24 cellular contexts compared by ENCODE assay signal in genomic region chr14:47988175-47988574, GRCh38.
"Had no signal": no experiment of that assay in that cellular context is flagged by ENCODE, and none has a peak within 500 bp of the region (broad histone marks: within the 10 kb centered on the region; RNA-seq: fewer than 3 reads in every experiment).

No MANE protein-coding gene starts in this region.

- H3K9ac ChIP-seq: neural progenitor cell, parathyroid adenoma had no signal

- H3K79me2 ChIP-seq: parathyroid adenoma had no signal

- H2AFZ ChIP-seq: neural progenitor cell, parathyroid adenoma had no signal

- H3K27me3 ChIP-seq: neural progenitor cell, ovary, right lobe of liver, sigmoid colon, stomach, thyroid gland, tibial nerve, upper lobe of left lung, vagina had no signal

- H3K27ac ChIP-seq: neural progenitor cell, ovary, parathyroid adenoma, psoas muscle, right lobe of liver, sigmoid colon, stomach, thoracic aorta, thyroid gland, tibial nerve, upper lobe of left lung, vagina had no signal

- H3K4me3 ChIP-seq: neural progenitor cell, ovary, psoas muscle, right lobe of liver, sigmoid colon, stomach, thoracic aorta, thyroid gland, tibial nerve, upper lobe of left lung, vagina had no signal

- H3K9me3 ChIP-seq: ovary, psoas muscle, right lobe of liver, sigmoid colon, thoracic aorta, thyroid gland, tibial nerve, upper lobe of left lung, vagina had no signal

- H3K4me2 ChIP-seq: neural progenitor cell had no signal

- DNase-seq: occipital lobe; ovary; posterior cingulate gyrus; psoas muscle; right cardiac atrium; right lobe of liver; sigmoid colon; small intestine; stimulated activated CD4-positive, alpha-beta T cell treated with anti-CD3 and anti-CD28 coated beads, Interleukin-15, amount 100 ng/mL, for 24 hours; stimulated activated CD4-positive, alpha-beta T cell treated with anti-CD3 and anti-CD28 coated beads, Interleukin-2, amount 100 ng/mL, for 24 hours; stimulated activated CD4-positive, alpha-beta T cell treated with anti-CD3 and anti-CD28 coated beads, Interleukin-2, amount 100 ng/mL, for 48 hours; stimulated activated CD4-positive, alpha-beta T cell treated with anti-CD3 and anti-CD28 coated beads, Interleukin-4, amount 100 ng/mL, for 24 hours; stimulated activated naive B cell treated with anti-CD40 and anti-IgM and Interleukin-4, amounts not matched to agents 10 μg/mL and 1 μg/mL and 100 μg/mL, for 72 hours; stimulated activated naive CD4-positive, alpha-beta T cell treated with Interleukin-2 at 50 U/mL for 16 hours; stomach; thyroid gland; trophoblast cell; upper lobe of left lung had no signal

- H3K36me3 ChIP-seq: neural progenitor cell, ovary, right lobe of liver, sigmoid colon, stomach, thoracic aorta, thyroid gland, tibial nerve, upper lobe of left lung, vagina had no signal

- H3K4me1 ChIP-seq: neural progenitor cell, parathyroid adenoma, psoas muscle, right lobe of liver, sigmoid colon, stomach, thyroid gland, tibial nerve, upper lobe of left lung, vagina had no signal

- ATAC-seq: psoas muscle; right cardiac atrium; right lobe of liver; stimulated activated effector memory CD8-positive, alpha-beta T cell treated with anti-CD3 and anti-CD28 coated beads, Interleukin-12 subunit alpha, Interleukin-12 subunit beta, amount 100 ng/mL, for 72 hours; stimulated activated naive B cell treated with anti-CD40 and anti-IgM and Interleukin-4, amounts not matched to agents 10 μg/mL and 1 μg/mL and 100 μg/mL, for 72 hours had no signal
